In genomic region chr10:114404171-114405010, GRCh38 we compare ENCODE assay signal across 8 cellular contexts. TPM values are rescaled to one million over a fixed set of nuclear protein-coding genes. Genes with fewer than 3 reads are reported as not detected.
DNase-seq lines count a peak whose midpoint lies in the region; ATAC-seq and TF ChIP-seq lines count a peak whose summit lies in the region.

Gene AFAP1L2 (minus strand): TSS chr10:114404502. CDS start chr10:114404455, 47 bp downstream.

- H3K4me3 ChIP-seq in fibroblast of villous mesenchyme (ENCODE audit: low read depth, low read length) = peak within 1 kb of the TSS; percentile 84

- ATAC-seq in GM19035 (IDR thresholded peaks at IDR 0.05; ENCODE audit: unreplicated experiment) = peak; percentile 49
- ATAC-seq in omental fat pad (ENCODE audit: low FRiP score) = peak; percentile 60
- no peak for ATAC-seq in HG02642 (IDR thresholded peaks at IDR 0.05; ENCODE audit: poor library complexity, unreplicated experiment)
- no peak for ATAC-seq in HG03342 (IDR thresholded peaks at IDR 0.05; ENCODE audit: unreplicated experiment)

- CTCF ChIA-PET in RWPE1 (lab: Yijun Ruan, JAX) = interaction anchor here (0.7 to 2.8 kb wide), 5 partner anchors 10 to 117 kb away, joined by 3 to 18 read pairs (median 3); no protein-coding TSS in a partner anchor

- H3K27ac ChIP-seq in RWPE1 = peak within 1 kb of the TSS; percentile 71

- DNase-seq in RWPE1 (ENCODE audit: low spot score) = peak; percentile 67
- DNase-seq in fibroblast of villous mesenchyme (ENCODE audit: low read depth) = peak; percentile 47
- DNase-seq in omental fat pad (ENCODE audit: low spot score) = no peak
- no peak for DNase-seq in cortex of kidney (lab: John Stamatoyannopoulos, UW)
- DNase-seq in UCSD-AML1 (lab: John Stamatoyannopoulos, UW; ENCODE audit: unreplicated experiment) = no peak

- TF ChIP-seq CTCF in RWPE1 (conservative IDR thresholded peaks at IDR 0.05; ENCODE audit: low read depth) (no peak), fibroblast of villous mesenchyme (IDR thresholded peaks at IDR 0.05; ENCODE audit: insufficient read depth, low read depth, low read length) (no peak), omental fat pad (IDR thresholded peaks at IDR 0.05) (no peak)

- POLR2A ChIA-PET in RWPE1 (lab: Yijun Ruan, JAX; ENCODE audit: low non-redundant PET) = interaction anchor here (0.6 kb wide), 1 partner anchor 9 kb away, joined by 5 read pairs; no protein-coding TSS in a partner anchor

RNA-seq across cellular contexts. Expression of gene AFAP1L2, which starts in this region (rescaled TPM):
- total RNA-seq in fibroblast of villous mesenchyme (5.5 and 7.3 TPM in 2 replicates), omental fat pad (10 to 100 TPM in 1 of 4 donors, 1 to 10 TPM in 3; 3.7 to 18.8 (median 4.5) TPM)

Comparison
In these comparisons a context has a peak if more than half of its experiments do, and no peak if none do; other contexts are left out.
1. ATAC-seq: peak in GM19035 (single experiment) and omental fat pad (single experiment); none in HG02642 (single experiment) and HG03342 (single experiment).
2. DNase-seq: peak in RWPE1 (single experiment) and fibroblast of villous mesenchyme (single experiment); none in omental fat pad (single experiment), cortex of kidney (single experiment) and UCSD-AML1 (single experiment).